Comparison of ENCODE assay signal across 1 cellular context in genomic region chr17:81335388-81336157, GRCh38.
TF ChIP-seq lines count a peak whose summit lies in the region.

No MANE protein-coding gene starts in this region.

TF ChIP-seq in A549, 52 proteins besides CTCF, POLR2A, EP300 and RAD21:
- TF ChIP-seq KDM1A (IDR thresholded peaks at IDR 0.05; ENCODE audit: low read depth) (0 out of 2 replicates have a peak, but pooled peaks have one; percentile 75), SMC3 (IDR thresholded peaks at IDR 0.05) (no peak), CHD2 (IDR thresholded peaks at IDR 0.05; ENCODE audit: low read length, partially characterized antibody) (no peak), ZFP36 (IDR thresholded peaks at IDR 0.05; ENCODE audit: borderline replicate concordance, partially characterized antibody) (peak; percentile 70)
